Comparison of ENCODE assay signal across 2 cellular contexts in the genomic region with DNA sequence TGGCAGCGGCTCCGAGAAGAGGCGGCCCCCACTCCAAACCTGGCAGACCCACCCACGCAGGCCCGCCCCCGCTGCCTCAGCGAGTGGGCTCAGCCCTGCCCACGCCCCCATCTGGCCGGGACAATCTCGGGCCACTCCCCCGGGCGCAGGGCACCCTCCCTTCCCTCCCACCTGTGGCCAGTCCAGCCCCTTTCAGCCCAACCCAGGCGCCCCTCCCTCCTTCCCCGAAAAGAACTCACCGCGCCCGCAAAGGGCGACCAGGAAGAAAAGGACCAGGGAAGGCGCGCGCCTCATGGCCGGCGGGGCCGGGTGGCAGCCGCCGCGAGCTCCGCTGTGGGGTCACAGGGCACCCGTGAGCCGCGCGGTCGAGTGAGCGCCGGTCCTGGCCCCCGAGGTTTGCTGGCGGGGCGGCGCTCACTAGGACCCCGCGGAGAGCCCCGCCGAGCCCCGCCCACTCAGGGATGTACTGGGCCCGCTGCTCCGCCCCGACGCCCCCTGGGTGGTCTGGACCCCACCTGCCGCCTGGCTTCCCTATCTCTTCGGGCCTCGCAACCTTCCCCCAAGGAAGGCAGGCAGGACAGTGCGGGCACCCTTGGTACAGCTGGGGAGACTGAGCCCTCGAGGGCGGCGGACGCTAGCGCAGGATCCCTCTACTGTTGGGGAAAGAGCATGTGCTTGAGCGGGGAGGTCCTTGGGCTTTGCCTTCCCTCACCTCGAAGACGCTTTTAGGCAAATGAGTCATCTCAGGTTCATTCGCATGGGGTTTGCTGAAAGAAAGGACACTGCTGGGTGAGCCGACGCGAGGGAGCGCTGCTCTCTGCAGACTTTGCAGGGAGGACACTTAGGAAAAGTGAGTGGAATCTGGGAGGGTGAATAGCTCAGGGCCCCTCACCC.
TF ChIP-seq lines count a peak whose summit lies in the region.

A gene with protein sequence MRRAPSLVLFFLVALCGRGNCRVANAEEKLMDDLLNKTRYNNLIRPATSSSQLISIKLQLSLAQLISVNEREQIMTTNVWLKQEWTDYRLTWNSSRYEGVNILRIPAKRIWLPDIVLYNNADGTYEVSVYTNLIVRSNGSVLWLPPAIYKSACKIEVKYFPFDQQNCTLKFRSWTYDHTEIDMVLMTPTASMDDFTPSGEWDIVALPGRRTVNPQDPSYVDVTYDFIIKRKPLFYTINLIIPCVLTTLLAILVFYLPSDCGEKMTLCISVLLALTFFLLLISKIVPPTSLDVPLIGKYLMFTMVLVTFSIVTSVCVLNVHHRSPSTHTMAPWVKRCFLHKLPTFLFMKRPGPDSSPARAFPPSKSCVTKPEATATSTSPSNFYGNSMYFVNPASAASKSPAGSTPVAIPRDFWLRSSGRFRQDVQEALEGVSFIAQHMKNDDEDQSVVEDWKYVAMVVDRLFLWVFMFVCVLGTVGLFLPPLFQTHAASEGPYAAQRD (minus strand): TSS at position 371 of the 894 bp plus-strand sequence. CDS start 77 bp downstream, at position 294.

TF ChIP-seq in SK-N-SH, 30 proteins besides CTCF, POLR2A, EP300 and RAD21 (continued from another document):
- TF ChIP-seq SMC3 (IDR thresholded peaks at IDR 0.05; ENCODE audit: low read depth, low read length) (0 out of 2 replicates have a peak, but pooled peaks have one; percentile 11), CHD2 (IDR thresholded peaks at IDR 0.05; ENCODE audit: low read length, partially characterized antibody) (peak; percentile 3), EZH2phosphoT487 (IDR thresholded peaks at IDR 0.05; ENCODE audit: borderline replicate concordance, low read depth) (no peak), MXI1 (IDR thresholded peaks at IDR 0.05; ENCODE audit: low read depth, low read length) (peak; percentile 60)
- TF ChIP-seq, protein P1, sequence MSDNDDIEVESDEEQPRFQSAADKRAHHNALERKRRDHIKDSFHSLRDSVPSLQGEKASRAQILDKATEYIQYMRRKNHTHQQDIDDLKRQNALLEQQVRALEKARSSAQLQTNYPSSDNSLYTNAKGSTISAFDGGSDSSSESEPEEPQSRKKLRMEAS (IDR thresholded peaks at IDR 0.05; ENCODE audit: low read depth) = peak; percentile 45; the same call in 1 of the 2 replicates
- TF ChIP-seq, protein P2, sequence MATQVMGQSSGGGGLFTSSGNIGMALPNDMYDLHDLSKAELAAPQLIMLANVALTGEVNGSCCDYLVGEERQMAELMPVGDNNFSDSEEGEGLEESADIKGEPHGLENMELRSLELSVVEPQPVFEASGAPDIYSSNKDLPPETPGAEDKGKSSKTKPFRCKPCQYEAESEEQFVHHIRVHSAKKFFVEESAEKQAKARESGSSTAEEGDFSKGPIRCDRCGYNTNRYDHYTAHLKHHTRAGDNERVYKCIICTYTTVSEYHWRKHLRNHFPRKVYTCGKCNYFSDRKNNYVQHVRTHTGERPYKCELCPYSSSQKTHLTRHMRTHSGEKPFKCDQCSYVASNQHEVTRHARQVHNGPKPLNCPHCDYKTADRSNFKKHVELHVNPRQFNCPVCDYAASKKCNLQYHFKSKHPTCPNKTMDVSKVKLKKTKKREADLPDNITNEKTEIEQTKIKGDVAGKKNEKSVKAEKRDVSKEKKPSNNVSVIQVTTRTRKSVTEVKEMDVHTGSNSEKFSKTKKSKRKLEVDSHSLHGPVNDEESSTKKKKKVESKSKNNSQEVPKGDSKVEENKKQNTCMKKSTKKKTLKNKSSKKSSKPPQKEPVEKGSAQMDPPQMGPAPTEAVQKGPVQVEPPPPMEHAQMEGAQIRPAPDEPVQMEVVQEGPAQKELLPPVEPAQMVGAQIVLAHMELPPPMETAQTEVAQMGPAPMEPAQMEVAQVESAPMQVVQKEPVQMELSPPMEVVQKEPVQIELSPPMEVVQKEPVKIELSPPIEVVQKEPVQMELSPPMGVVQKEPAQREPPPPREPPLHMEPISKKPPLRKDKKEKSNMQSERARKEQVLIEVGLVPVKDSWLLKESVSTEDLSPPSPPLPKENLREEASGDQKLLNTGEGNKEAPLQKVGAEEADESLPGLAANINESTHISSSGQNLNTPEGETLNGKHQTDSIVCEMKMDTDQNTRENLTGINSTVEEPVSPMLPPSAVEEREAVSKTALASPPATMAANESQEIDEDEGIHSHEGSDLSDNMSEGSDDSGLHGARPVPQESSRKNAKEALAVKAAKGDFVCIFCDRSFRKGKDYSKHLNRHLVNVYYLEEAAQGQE (IDR thresholded peaks at IDR 0.05; ENCODE audit: low read depth, low read length) = no peak

TF ChIP-seq in endothelial cell of umbilical vein, 7 proteins besides CTCF, POLR2A, EP300 and RAD21:
- TF ChIP-seq, protein P1 (IDR thresholded peaks at IDR 0.05; ENCODE audit: insufficient read depth, insufficient read length) = peak; percentile 14
- TF ChIP-seq EZH2 (IDR thresholded peaks at IDR 0.05; ENCODE audit: borderline replicate concordance, low read depth, low read length, severe bottlenecking) (peak; percentile 54), JUN (IDR thresholded peaks at IDR 0.05; ENCODE audit: borderline replicate concordance, insufficient read depth, insufficient read length, low read depth) (no peak), MYC (IDR thresholded peaks at IDR 0.05; ENCODE audit: low read depth, low read length) (no peak), FOS (IDR thresholded peaks at IDR 0.05; ENCODE audit: borderline replicate concordance, insufficient read depth, low read length) (no peak)
